In the genomic region with DNA sequence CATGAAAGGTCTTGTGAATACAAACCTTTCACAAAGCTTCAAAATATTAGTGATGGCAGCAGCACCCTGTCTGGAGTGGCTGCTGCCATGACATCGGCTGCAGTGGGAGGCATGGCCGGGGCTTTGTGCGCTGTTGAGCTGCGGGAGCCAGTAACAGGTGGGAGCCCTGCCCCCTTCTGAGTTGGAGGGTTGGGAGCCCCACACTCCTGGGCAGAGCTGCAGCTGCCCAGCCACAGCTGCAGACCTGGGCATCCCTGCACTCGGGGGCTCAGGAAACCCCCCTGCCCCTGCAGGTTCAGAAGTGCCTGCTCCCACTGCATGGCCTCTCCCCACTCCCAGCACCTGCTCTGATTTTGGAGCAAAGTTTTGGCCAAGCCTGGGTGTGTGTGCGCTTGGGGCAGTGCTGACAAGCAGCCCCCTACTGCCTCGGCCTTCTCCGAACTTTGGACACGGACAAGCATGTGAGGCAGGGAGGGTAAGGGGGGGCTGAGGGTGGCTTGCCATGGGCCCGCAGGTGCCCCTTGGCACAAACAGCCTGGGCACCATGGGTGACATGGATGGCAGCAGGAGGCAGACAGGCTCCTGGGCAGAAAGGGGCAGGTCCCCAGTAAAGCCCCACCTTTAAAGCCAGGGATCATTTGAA, we compare ENCODE assay signal across 1 cellular context.
TF ChIP-seq lines count a peak whose summit lies in the region.

No MANE protein-coding gene starts in this region.

TF ChIP-seq in GM23338, 12 proteins besides CTCF, POLR2A, EP300 and RAD21 (continued from another document):
- TF ChIP-seq ZNF462 (CRISPR knock-in tag; IDR thresholded peaks at IDR 0.05), result no peak
